In genomic region chr18:73626859-73627258, GRCh38 we compare ENCODE assay signal across 25 cellular contexts.
"Had no signal": no experiment of that assay in that cellular context is flagged by ENCODE, and none has a peak within 500 bp of the region (broad histone marks: within the 10 kb centered on the region; RNA-seq: fewer than 3 reads in every experiment).

No MANE protein-coding gene starts in this region.

- H3K9me3 ChIP-seq: colonic mucosa, gastrocnemius medialis, ovary, upper lobe of left lung, vagina had no signal

- H3K36me3 ChIP-seq: colonic mucosa, gastrocnemius medialis, ovary, upper lobe of left lung, vagina had no signal

- H3K4me3 ChIP-seq: colonic mucosa, dorsolateral prefrontal cortex, gastrocnemius medialis, ovary, skin epidermis, upper lobe of left lung, vagina had no signal

- H3K27me3 ChIP-seq: colonic mucosa, dorsolateral prefrontal cortex, gastrocnemius medialis, ovary, upper lobe of left lung, vagina had no signal

- ATAC-seq: activated naive CD8-positive, alpha-beta T cell treated with anti-CD3 and anti-CD28 coated beads, Interleukin-2, amount 50 U/mL, for 24 hours; gastrocnemius medialis; sciatic nerve; stimulated activated effector memory CD8-positive, alpha-beta T cell treated with anti-CD3 and anti-CD28 coated beads, Interleukin-12 subunit alpha, Interleukin-12 subunit beta, amount 100 ng/mL, for 72 hours; WTC11 had no signal

- H3K27ac ChIP-seq: colonic mucosa, dorsolateral prefrontal cortex, gastrocnemius medialis, ovary, skin epidermis, upper lobe of left lung, vagina had no signal

- H3K4me1 ChIP-seq: colonic mucosa, gastrocnemius medialis, upper lobe of left lung, vagina had no signal

- DNase-seq: activated CD4-positive, alpha-beta memory T cell treated with anti-CD3 and anti-CD28 coated beads, Interleukin-2, amount 10 ng/mL, durations not matched to agents 7 days and 5 days; activated CD4-positive, alpha-beta T cell treated with anti-CD3 and anti-CD28 coated beads for 1 hour; activated CD4-positive, alpha-beta T cell treated with anti-CD3 and anti-CD28 coated beads, Interleukin-2, amount 10 ng/mL, durations not matched to agents 7 days and 5 days; activated CD8-positive, alpha-beta memory T cell treated with anti-CD3 and anti-CD28 coated beads, Interleukin-2, amount 50 U/mL, for 48 hours; activated gamma-delta T cell; activated naive CD8-positive, alpha-beta T cell treated with anti-CD3 and anti-CD28 coated beads, Interleukin-2, amount 50 U/mL, for 24 hours; activated T-cell treated with anti-CD3 and anti-CD28 coated beads, Interleukin-2, amount 50 U/mL, for 24 hours; cerebellar nuclear complex; colonic mucosa; dorsolateral prefrontal cortex; effector memory CD4-positive, alpha-beta T cell; gastrocnemius medialis; glutamatergic neuron; naive B cell; nephron progenitor cell; ovary; stimulated activated CD4-positive, alpha-beta T cell treated with anti-CD3 and anti-CD28 coated beads, Interleukin-12 subunit alpha, Interleukin-12 subunit beta, amount 100 ng/mL, for 4 hours; stimulated activated CD4-positive, alpha-beta T cell treated with anti-CD3 and anti-CD28 coated beads, Interleukin-4, amount 100 ng/mL, for 24 hours; T-helper 2 cell; upper lobe of left lung had no signal
